Comparison of ENCODE assay signal across 21 cellular contexts in genomic region chr2:216757532-216757931, GRCh38.
DNase-seq lines count a peak whose midpoint lies in the region; ATAC-seq and TF ChIP-seq lines count a peak whose summit lies in the region.
"Had no signal": no experiment of that assay in that cellular context is flagged by ENCODE, and none has a peak within 500 bp of the region (broad histone marks: within the 10 kb centered on the region; RNA-seq: fewer than 3 reads in every experiment).

No MANE protein-coding gene starts in this region.

- no peaks in the 10 kb centered on the region for H3K9me3 ChIP-seq in IMR-90 (ENCODE audit: control insufficient read depth, insufficient read depth, low read length)
- no peaks in the 10 kb centered on the region for H3K9me3 ChIP-seq in WERI-Rb-1 (ENCODE audit: severe bottlenecking)
- no peaks in the 10 kb centered on the region for H3K9me3 ChIP-seq in osteoblast (ENCODE audit: low read depth, low read length)
- no peaks in the 10 kb centered on the region for H3K9me3 ChIP-seq in stomach smooth muscle (ENCODE audit: control insufficient read depth in 2 of 2, low read length in 2 of 2)
- no peaks in the 10 kb centered on the region for H3K9me3 ChIP-seq in ascending aorta
- H3K9me3 ChIP-seq: A549; BLaER1 treated with 17β-estradiol and CSF1 and Interleukin-3, amounts not matched to agents 10 nM and 100 nM had no signal

- no peaks in the 10 kb centered on the region for H3K9me1 ChIP-seq in IMR-90 (ENCODE audit: insufficient read depth, low read length)

- no peak overlapping the region for H2BK5ac ChIP-seq in IMR-90 (ENCODE audit: low read depth, low read length, poor library complexity, severe bottlenecking)

- dilution Hi-C loops in IMR-90 (cut with HindIII; ENCODE audit: low sequenced_read_pairs, unreplicated experiment): no loop called here

- H4K5ac ChIP-seq in IMR-90 (ENCODE audit: low read depth, low read length): no peak overlapping the region; the same call in 1 of the 2 replicates

- no peak overlapping the region for H4K8ac ChIP-seq in IMR-90 (ENCODE audit: low read depth in 2 of 2, low read length in 2 of 2)

- CTCF ChIA-PET in IMR-90 (lab: Yijun Ruan, JAX): interaction anchor here (0.7 kb wide), 1 partner anchor 10 kb away, joined by 3 read pairs; no protein-coding TSS in a partner anchor

- H4K91ac ChIP-seq in IMR-90 (ENCODE audit: insufficient read depth, low read depth, low read length): no peak overlapping the region

- no peaks in the 10 kb centered on the region for H3K36me3 ChIP-seq in IMR-90 (ENCODE audit: control insufficient read depth, insufficient read depth, low read length)
- H3K36me3 ChIP-seq in WERI-Rb-1: no peaks in the 10 kb centered on the region
- no peaks in the 10 kb centered on the region for H3K36me3 ChIP-seq in osteoblast (ENCODE audit: insufficient read depth, low read length)
- no peaks in the 10 kb centered on the region for H3K36me3 ChIP-seq in stomach smooth muscle (ENCODE audit: control insufficient read depth in 2 of 2, insufficient read depth in 2 of 2, low read length in 2 of 2)
- no peaks in the 10 kb centered on the region for H3K36me3 ChIP-seq in ascending aorta
- H3K36me3 ChIP-seq: BLaER1 treated with 17β-estradiol and CSF1 and Interleukin-3, amounts not matched to agents 10 nM and 100 nM had no signal

- H3K79me2 ChIP-seq in osteoblast (ENCODE audit: insufficient read depth, low read length): no peaks in the 10 kb centered on the region

- POLR2A ChIA-PET in IMR-90 (lab: Charles Lee; ENCODE audit: unreplicated experiment): no interaction called here

- no peaks in the 10 kb centered on the region for H4K20me1 ChIP-seq in IMR-90 (ENCODE audit: insufficient read depth, low read length)
- H4K20me1 ChIP-seq in osteoblast (ENCODE audit: insufficient read depth, low read length): no peaks in the 10 kb centered on the region
- H4K20me1 ChIP-seq: BLaER1 treated with 17β-estradiol and CSF1 and Interleukin-3, amounts not matched to agents 10 nM and 100 nM had no signal

- TF ChIP-seq POLR2A in IMR-90 (IDR thresholded peaks at IDR 0.05; ENCODE audit: low read depth, low read length): no peak
- TF ChIP-seq POLR2A in GM18505 (IDR thresholded peaks at IDR 0.05; ENCODE audit: borderline replicate concordance, extremely low read depth, insufficient read depth, insufficient read length): no peak

- H3K4me1 ChIP-seq in IMR-90 (ENCODE audit: control insufficient read depth, insufficient read depth, low read length): peaks cover 2% of the 10 kb centered on the region; the same call in 1 of the 2 replicates
- no peaks in the 10 kb centered on the region for H3K4me1 ChIP-seq in osteoblast (ENCODE audit: insufficient read depth, low read length)
- peaks cover 62% of the 10 kb centered on the region for H3K4me1 ChIP-seq in stomach smooth muscle (ENCODE audit: control insufficient read depth, insufficient read depth, low read length)
- no peaks in the 10 kb centered on the region for H3K4me1 ChIP-seq in ascending aorta
- H3K4me1 ChIP-seq: A549; BLaER1 treated with 17β-estradiol and CSF1 and Interleukin-3, amounts not matched to agents 10 nM and 100 nM had no signal

- in situ Hi-C loops in IMR-90 (cut with MboI; ENCODE audit: low sequenced_read_pairs): no loop called here

- H2AFZ ChIP-seq in IMR-90 (replicated peaks; ENCODE audit: low read length, poor library complexity): no peak overlapping the region
- no peak overlapping the region for H2AFZ ChIP-seq in osteoblast (ENCODE audit: low read length)

- H3K56ac ChIP-seq in IMR-90 (ENCODE audit: extremely low read depth, insufficient read depth, low read length): no peak overlapping the region

- H3K23ac ChIP-seq in IMR-90 (ENCODE audit: low read depth, low read length): no peak overlapping the region

- peaks cover 22% of the 10 kb centered on the region for H3K27me3 ChIP-seq in IMR-90 (ENCODE audit: control insufficient read depth, insufficient read depth, low read length)
- no peaks in the 10 kb centered on the region for H3K27me3 ChIP-seq in WERI-Rb-1 (ENCODE audit: insufficient read depth, low read depth, severe bottlenecking)
- peaks cover 31% of the 10 kb centered on the region for H3K27me3 ChIP-seq in osteoblast (ENCODE audit: insufficient read depth, low read length)
- H3K27me3 ChIP-seq in stomach smooth muscle (ENCODE audit: control insufficient read depth in 1 of 2, insufficient read depth in 2 of 2, low read length in 2 of 2): no peaks in the 10 kb centered on the region
- no peaks in the 10 kb centered on the region for H3K27me3 ChIP-seq in ascending aorta
- H3K27me3 ChIP-seq: BLaER1 treated with 17β-estradiol and CSF1 and Interleukin-3, amounts not matched to agents 10 nM and 100 nM had no signal

- peak; percentile 14; the same call in 1 of the 2 replicates for ATAC-seq in IMR-90 (ENCODE audit: low read depth)
- no peak for ATAC-seq in GM21390 (IDR thresholded peaks at IDR 0.05; ENCODE audit: unreplicated experiment)
- ATAC-seq in GM18505 (IDR thresholded peaks at IDR 0.05; ENCODE audit: unreplicated experiment): no peak
- ATAC-seq: A549, Panc1 had no signal

- no TSS peak for BruUV-seq in IMR-90 (replicated peaks; lab: Mats Ljungman, UMichigan)

- no peak overlapping the region for H3K4ac ChIP-seq in IMR-90 (ENCODE audit: low read depth, low read length)

- H2BK120ac ChIP-seq in IMR-90 (ENCODE audit: low read depth, low read length): no peak overlapping the region

- no CpG with 5 or more reads among the region's 4 CpGs for WGBS in IMR-90 (ENCODE audit: extremely low coverage in 2 of 2, insufficient read length in 1 of 2), 2 experiments

- intact Hi-C loops in IMR-90 (cut with micrococcal nuclease) (no loop called here), ascending aorta (cut with DNase I) (no loop called here)

- DNase-seq in IMR-90 (no peak), WERI-Rb-1 (no peak), osteoblast (ENCODE audit: insufficient read length, low spot score, missing footprints) (peak; percentile 72), ascending aorta (ENCODE audit: low spot score in 2 of 2) (no peak)
- DNase-seq: AML-193; CD4-positive, alpha-beta memory T cell; COR-L47; KBM-7; NCI-H1105 treated with DMSO at 0.1 percent for 48 hours; NCI-H146; NCI-H1930; NCI-H446 treated with DMSO at 0.1 percent for 48 hours; NCI-H526; SHP77 treated with DMSO at 0.1 percent for 48 hours; SW 1271 had no signal

- H3K9ac ChIP-seq in IMR-90 (ENCODE audit: low read depth, low read length) (no peak overlapping the region), stomach smooth muscle (ENCODE audit: low read length in 2 of 2) (no peak overlapping the region)
- H3K9ac ChIP-seq: BLaER1 treated with 17β-estradiol and CSF1 and Interleukin-3, amounts not matched to agents 10 nM and 100 nM had no signal

- no peak overlapping the region for H2AK9ac ChIP-seq in IMR-90 (replicated peaks; ENCODE audit: low read depth, low read length, poor library complexity)

- TF ChIP-seq CTCF in IMR-90 (conservative IDR thresholded peaks at IDR 0.05; ENCODE audit: low read depth, low read length) (no peak), WERI-Rb-1 (IDR thresholded peaks at IDR 0.05; ENCODE audit: low read depth, low read length) (no peak), osteoblast (IDR thresholded peaks at IDR 0.05; ENCODE audit: extremely low read depth, low read depth, low read length) (no peak), ascending aorta (IDR thresholded peaks at IDR 0.05) (no peak)

- H3K27ac ChIP-seq in IMR-90 (ENCODE audit: insufficient read depth, low read length): no peak overlapping the region
- peak overlapping the region; percentile 34 for H3K27ac ChIP-seq in WERI-Rb-1
- no peak overlapping the region for H3K27ac ChIP-seq in osteoblast (ENCODE audit: low read depth, low read length)
- peak overlapping the region; percentile 80 for H3K27ac ChIP-seq in stomach smooth muscle (ENCODE audit: low read length)
- no peak overlapping the region for H3K27ac ChIP-seq in ascending aorta
- H3K27ac ChIP-seq: A549; BLaER1 treated with 17β-estradiol and CSF1 and Interleukin-3, amounts not matched to agents 10 nM and 100 nM had no signal

- H3K14ac ChIP-seq in IMR-90 (replicated peaks; ENCODE audit: low read depth, low read length): no peak overlapping the region

- no peak overlapping the region for H3K18ac ChIP-seq in IMR-90 (ENCODE audit: low read depth, low read length)

- no peak for TF ChIP-seq RAD21 in IMR-90 (IDR thresholded peaks at IDR 0.05; ENCODE audit: low read length)

- H3K4me3 ChIP-seq in IMR-90 (ENCODE audit: insufficient read depth, low read depth, low read length) (no peak overlapping the region), WERI-Rb-1 (ENCODE audit: low read depth, low read length) (no peak overlapping the region), osteoblast (ENCODE audit: insufficient read depth, low read length) (no peak overlapping the region), stomach smooth muscle (ENCODE audit: low read length in 2 of 2) (no peak overlapping the region), ascending aorta (no peak overlapping the region)
- H3K4me3 ChIP-seq: A549; BLaER1 treated with 17β-estradiol and CSF1 and Interleukin-3, amounts not matched to agents 10 nM and 100 nM had no signal

- H2BK15ac ChIP-seq in IMR-90 (ENCODE audit: low read depth, low read length): no peak overlapping the region

- H2BK20ac ChIP-seq in IMR-90 (ENCODE audit: low read depth, low read length): no peak overlapping the region

- no peaks in the 10 kb centered on the region for H3K79me1 ChIP-seq in IMR-90 (ENCODE audit: low read depth in 1 of 2, low read length in 2 of 2)

- H2AK5ac ChIP-seq in IMR-90 (ENCODE audit: low read depth, low read length): no peak overlapping the region

- H3K4me2 ChIP-seq in IMR-90 (ENCODE audit: low read depth, low read length) (no peak overlapping the region), osteoblast (ENCODE audit: insufficient read depth, low read length) (no peak overlapping the region)
- H3K4me2 ChIP-seq: A549; BLaER1 treated with 17β-estradiol and CSF1 and Interleukin-3, amounts not matched to agents 10 nM and 100 nM had no signal

TF ChIP-seq in IMR-90, 13 proteins besides CTCF, POLR2A, EP300 and RAD21 (continues in another document):
- no peak for TF ChIP-seq NFE2L2 (IDR thresholded peaks at IDR 0.05; ENCODE audit: low read depth, low read length)
- TF ChIP-seq FOS (IDR thresholded peaks at IDR 0.05; ENCODE audit: low read depth, low read length): no peak
- TF ChIP-seq SMC3 (IDR thresholded peaks at IDR 0.05; ENCODE audit: low read depth, low read length): no peak
- TF ChIP-seq MAFK (IDR thresholded peaks at IDR 0.05; ENCODE audit: low read depth, low read length): no peak
- no peak for TF ChIP-seq MAZ (IDR thresholded peaks at IDR 0.05; ENCODE audit: borderline replicate concordance, low read depth, low read length)
- no peak for TF ChIP-seq RFX5 (IDR thresholded peaks at IDR 0.05; ENCODE audit: low read depth, low read length)
- no peak for TF ChIP-seq BHLHE40 (IDR thresholded peaks at IDR 0.05; ENCODE audit: low read depth, low read length)
- no peak for TF ChIP-seq CHD1 (IDR thresholded peaks at IDR 0.05; ENCODE audit: low read depth, low read length)

Comparison
In these comparisons a context has a peak if more than half of its experiments do, and no peak if none do; other contexts are left out.
1. H3K27ac ChIP-seq: peak in WERI-Rb-1 (single experiment) and stomach smooth muscle (single experiment); none in IMR-90 (single experiment), osteoblast (single experiment) and ascending aorta (0 of 2).